Comparison of ENCODE assay signal across 10 cellular contexts in the genomic region with DNA sequence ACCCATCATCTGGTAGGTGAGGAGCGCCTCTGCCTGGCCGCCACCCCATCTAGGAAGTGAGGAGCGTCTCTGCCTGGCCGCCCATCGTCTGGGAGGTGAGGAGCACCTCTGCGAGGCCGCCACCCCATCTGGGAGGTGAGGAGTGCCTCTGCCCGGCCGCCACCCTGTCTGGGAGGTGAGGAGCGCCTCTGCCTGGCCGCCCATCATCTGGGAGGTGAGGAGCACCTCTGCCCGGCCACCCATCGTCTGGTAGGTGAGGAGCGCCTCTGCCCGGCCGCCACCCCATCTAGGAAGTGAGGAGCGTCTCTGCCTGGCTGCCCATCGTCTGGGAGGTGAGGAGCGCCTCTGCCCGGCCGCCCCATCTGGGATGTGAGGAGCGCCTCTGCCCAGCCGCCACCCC. TPM values are rescaled to one million over a fixed set of nuclear protein-coding genes. Genes with fewer than 3 reads are reported as not detected.
"Had no signal": no experiment of that assay in that cellular context is flagged by ENCODE, and none has a peak within 500 bp of the region (broad histone marks: within the 10 kb centered on the region; RNA-seq: fewer than 3 reads in every experiment).

No MANE protein-coding gene starts in this region.

RNA-seq across cellular contexts. Expression of a gene that starts 4.2 kb away (rescaled TPM):
- total RNA-seq: OCI-LY7, PC-3, PC-9, Peyer's patch, Right ventricle myocardium inferior, Right ventricle myocardium superior, RPMI7951, SJCRH30, SJSA1, SK-MEL-5 had no signal
